In genomic region chr20:2289475-2289874, GRCh38 we compare ENCODE assay signal across 14 cellular contexts. TPM values are rescaled to one million over a fixed set of nuclear protein-coding genes. Genes with fewer than 3 reads are reported as not detected.
A peak's percentile ranks its signal among the peaks of the same experiment; 100 is the strongest.
DNase-seq lines count a peak whose midpoint lies in the region; ATAC-seq and TF ChIP-seq lines count a peak whose summit lies in the region.
"Had no signal": no experiment of that assay in that cellular context is flagged by ENCODE, and none has a peak within 500 bp of the region (broad histone marks: within the 10 kb centered on the region; RNA-seq: fewer than 3 reads in every experiment).

No MANE protein-coding gene starts in this region.

- H3K4me3 ChIP-seq in esophagus squamous epithelium, result no peak overlapping the region
- no peak overlapping the region for H3K4me3 ChIP-seq in testis
- no peak overlapping the region for H3K4me3 ChIP-seq in ascending aorta
- H3K4me3 ChIP-seq: heart left ventricle had no signal

- intact Hi-C loops in esophagus squamous epithelium (cut with DNase I), result no loop called here
- intact Hi-C loops in testis (cut with DNase I; ENCODE audit: low total_unique reads), result no loop called here
- intact Hi-C loops in ascending aorta (cut with DNase I), result no loop called here

- H3K4me1 ChIP-seq in esophagus squamous epithelium (peaks cover 0 to 30% (median 0%) of the 10 kb centered on the region in 3 donors), testis (no peaks in the 10 kb centered on the region), ascending aorta (no peaks in the 10 kb centered on the region)

- TF ChIP-seq POLR2A in esophagus squamous epithelium (IDR thresholded peaks at IDR 0.05), result no peak
- no peak for TF ChIP-seq POLR2A in testis (IDR thresholded peaks at IDR 0.05)

- TF ChIP-seq CTCF in esophagus squamous epithelium (IDR thresholded peaks at IDR 0.05) (no peak), testis (IDR thresholded peaks at IDR 0.05) (no peak), ascending aorta (IDR thresholded peaks at IDR 0.05) (no peak)

- ATAC-seq in activated CD8-positive, alpha-beta memory T cell treated with anti-CD3 and anti-CD28 coated beads, Interleukin-2, amount 10 ng/mL, durations not matched to agents 7 days and 5 days, result no peak
- ATAC-seq: HCT116 had no signal

- DNase-seq in activated CD8-positive, alpha-beta memory T cell treated with anti-CD3 and anti-CD28 coated beads for 24 hours, result peak; percentile 32
- DNase-seq in activated CD8-positive, alpha-beta memory T cell treated with anti-CD3 and anti-CD28 coated beads, Interleukin-2, amount 10 ng/mL, durations not matched to agents 7 days and 5 days, result no peak
- DNase-seq in NCI-H2029 treated with DMSO at 0.1 percent for 48 hours (lab: John Stamatoyannopoulos, UW) (peak; percentile 43), esophagus squamous epithelium (lab: John Stamatoyannopoulos, UW) (no peak), testis (peak; percentile 12), ascending aorta (ENCODE audit: low spot score in 2 of 2) (no peak), ureter (ENCODE audit: low spot score) (no peak)
- DNase-seq in central memory CD4-positive, alpha-beta T cell, result no peak
- DNase-seq: effector CD4-positive, alpha-beta T cell; NCI-H748 treated with DMSO at 0.1 percent for 48 hours had no signal

- H3K27ac ChIP-seq in esophagus squamous epithelium, result peak overlapping the region; percentile 14 to 65 (median 52)
- H3K27ac ChIP-seq in testis, result no peak overlapping the region
- no peak overlapping the region for H3K27ac ChIP-seq in ascending aorta

- H3K9me3 Mint-ChIP-seq in activated CD8-positive, alpha-beta memory T cell treated with anti-CD3 and anti-CD28 coated beads, Interleukin-2, amount 10 ng/mL, durations not matched to agents 7 days and 5 days (ENCODE audit: low read depth), result no peaks in the 10 kb centered on the region

- no peak overlapping the region for H3K4me3 Mint-ChIP-seq in activated CD8-positive, alpha-beta memory T cell treated with anti-CD3 and anti-CD28 coated beads, Interleukin-2, amount 10 ng/mL, durations not matched to agents 7 days and 5 days

- 34 to 50% methylated on average over 10 to 11 of the region's 11 CpGs for WGBS in esophagus squamous epithelium, 2 donors
- WGBS in testis, 2 donors, result 38 to 42% methylated on average over 9 to 11 of the region's 11 CpGs

- peaks cover 18% of the 10 kb centered on the region for H3K27me3 Mint-ChIP-seq in activated CD8-positive, alpha-beta memory T cell treated with anti-CD3 and anti-CD28 coated beads, Interleukin-2, amount 10 ng/mL, durations not matched to agents 7 days and 5 days
- H3K27me3 Mint-ChIP-seq: progenitor cell of endocrine pancreas had no signal

- H3K27ac Mint-ChIP-seq in activated CD8-positive, alpha-beta memory T cell treated with anti-CD3 and anti-CD28 coated beads, Interleukin-2, amount 10 ng/mL, durations not matched to agents 7 days and 5 days, result no peak overlapping the region
- H3K27ac Mint-ChIP-seq: progenitor cell of endocrine pancreas had no signal

- H3K9me3 ChIP-seq in esophagus squamous epithelium (no peaks in the 10 kb centered on the region), testis (no peaks in the 10 kb centered on the region), ascending aorta (no peaks in the 10 kb centered on the region)
- H3K9me3 ChIP-seq: heart left ventricle had no signal

- peaks cover 15% of the 10 kb centered on the region for H3K4me1 Mint-ChIP-seq in activated CD8-positive, alpha-beta memory T cell treated with anti-CD3 and anti-CD28 coated beads, Interleukin-2, amount 10 ng/mL, durations not matched to agents 7 days and 5 days

- H3K36me3 ChIP-seq in esophagus squamous epithelium, result no peaks in the 10 kb centered on the region
- no peaks in the 10 kb centered on the region for H3K36me3 ChIP-seq in testis (ENCODE audit: low read depth, missing control alignments)
- no peaks in the 10 kb centered on the region for H3K36me3 ChIP-seq in ascending aorta
- H3K36me3 ChIP-seq: heart left ventricle had no signal

- H3K27me3 ChIP-seq in esophagus squamous epithelium (no peaks in the 10 kb centered on the region), testis (no peaks in the 10 kb centered on the region), ascending aorta (no peaks in the 10 kb centered on the region)

- CTCF ChIA-PET in activated CD8-positive, alpha-beta memory T cell treated with anti-CD3 and anti-CD28 coated beads, Interleukin-2, amount 10 ng/mL, durations not matched to agents 7 days and 5 days (lab: Charles Lee), result no interaction called here

- H3K36me3 Mint-ChIP-seq in activated CD8-positive, alpha-beta memory T cell treated with anti-CD3 and anti-CD28 coated beads, Interleukin-2, amount 10 ng/mL, durations not matched to agents 7 days and 5 days, result no peaks in the 10 kb centered on the region

RNA-seq across cellular contexts. Expression of gene TGM3, which starts 6.3 kb away (rescaled TPM):
- not detected for total RNA-seq in activated CD8-positive, alpha-beta memory T cell treated with anti-CD3 and anti-CD28 coated beads, Interleukin-2, amount 10 ng/mL, durations not matched to agents 7 days and 5 days
- total RNA-seq in esophagus squamous epithelium (1,000 to 10,000 TPM in 3 of 4 donors, 100 to 1,000 TPM in 1; 626 to 2,995 (median 1,370) TPM), testis (1 to 10 TPM; 2.6 to 3.1 TPM), ascending aorta (not detected), ureter (not detected)
- polyA plus RNA-seq in testis (ENCODE audit: insufficient read depth, low read depth, low replicate concordance), result 4.9 TPM
- total RNA-seq: heart left ventricle; T-helper 1 cell treated with Interleukin-12 subunit alpha and Interleukin-12 subunit beta and Interleukin-4 antibody, amounts not matched to agents 30 ng/mL and 1 ng/mL, for 36 hours had no signal

Comparison
In these comparisons a context has a peak if more than half of its experiments do, and no peak if none do; other contexts are left out.
1. DNase-seq: peak in activated CD8-positive, alpha-beta memory T cell treated with anti-CD3 and anti-CD28 coated beads for 24 hours (single experiment), NCI-H2029 treated with DMSO at 0.1 percent for 48 hours (single experiment) and testis (single experiment); none in activated CD8-positive, alpha-beta memory T cell treated with anti-CD3 and anti-CD28 coated beads, Interleukin-2, amount 10 ng/mL, durations not matched to agents 7 days and 5 days (single experiment), esophagus squamous epithelium (single experiment), central memory CD4-positive, alpha-beta T cell (single experiment), ascending aorta (0 of 2) and ureter (single experiment).
2. H3K27ac ChIP-seq: peak in esophagus squamous epithelium (4 of 4); none in testis (0 of 2) and ascending aorta (0 of 2).
3. RNA of gene TGM3, which starts 6.3 kb away (total RNA-seq): 626 to 2,995 TPM in esophagus squamous epithelium; 2.6 to 3.1 TPM in testis, not detected in activated CD8-positive, alpha-beta memory T cell treated with anti-CD3 and anti-CD28 coated beads, Interleukin-2, amount 10 ng/mL, durations not matched to agents 7 days and 5 days, not detected in ascending aorta (single experiment) and not detected in ureter (single experiment); every median in the first group is over 100 times any median in the second.